In genomic region chr1:234975941-234976871, GRCh38 we compare ENCODE assay signal across 11 cellular contexts.
DNase-seq lines count a peak whose midpoint lies in the region; ATAC-seq and TF ChIP-seq lines count a peak whose summit lies in the region.
"Had no signal": no experiment of that assay in that cellular context is flagged by ENCODE, and none has a peak within 500 bp of the region (broad histone marks: within the 10 kb centered on the region; RNA-seq: fewer than 3 reads in every experiment).

No MANE protein-coding gene starts in this region.

- no peak for ATAC-seq in SK-N-SH treated with all-trans-retinoic acid at 6 μM for 48 hours

- H3K79me2 ChIP-seq in SK-N-SH (ENCODE audit: insufficient read depth), result peaks cover 9% of the 10 kb centered on the region; the same call in 1 of the 2 replicates
- H3K79me2 ChIP-seq in hepatocyte, result no peaks in the 10 kb centered on the region

- H3K4me3 ChIP-seq in SK-N-SH (ENCODE audit: low read depth in 2 of 2, low read length in 1 of 2), result no peak overlapping the region
- no peak overlapping the region for H3K4me3 ChIP-seq in hepatocyte
- no peak overlapping the region for H3K4me3 ChIP-seq in stomach smooth muscle (ENCODE audit: low read length in 2 of 2)

- H2AFZ ChIP-seq in SK-N-SH (ENCODE audit: low read depth) (no peak overlapping the region), hepatocyte (no peak overlapping the region)

- H3F3A ChIP-seq in SK-N-SH (replicated peaks; ENCODE audit: insufficient read depth), result peaks cover 43% of the 10 kb centered on the region

- POLR2A ChIA-PET in SK-N-SH (lab: Yijun Ruan, JAX), result interaction anchor here (1.0 kb wide), 2 partner anchors 252 to 364 kb away, joined by 3 read pairs; no protein-coding TSS in a partner anchor

- H3K9me3 ChIP-seq in SK-N-SH (no peaks in the 10 kb centered on the region), hepatocyte (ENCODE audit: low read depth) (no peaks in the 10 kb centered on the region), stomach smooth muscle (ENCODE audit: control insufficient read depth in 2 of 2, low read length in 2 of 2) (no peaks in the 10 kb centered on the region)

- H3K27ac ChIP-seq in SK-N-SH (ENCODE audit: low read depth in 2 of 2, low read length in 1 of 2) (peak overlapping the region; percentile 76 to 84; a peak in 3 of 4 replicates), adipose tissue (ENCODE audit: low read depth, low read length) (peak overlapping the region; percentile 41), hepatocyte (peak overlapping the region; percentile 95), stomach smooth muscle (ENCODE audit: low read length) (peak overlapping the region; percentile 96)

- TF ChIP-seq EP300 in SK-N-SH (IDR thresholded peaks at IDR 0.05; ENCODE audit: borderline replicate concordance in 1 of 2, low read depth in 1 of 2, low read length in 1 of 2), result no peak

- TF ChIP-seq CTCF in SK-N-SH (IDR thresholded peaks at IDR 0.05) (no peak), hepatocyte (IDR thresholded peaks at IDR 0.05; ENCODE audit: poor library complexity) (no peak)

- H3K9ac ChIP-seq in SK-N-SH, result no peak overlapping the region
- H3K9ac ChIP-seq in stomach smooth muscle (ENCODE audit: low read length in 2 of 2), result no peak overlapping the region

- peaks cover 45 to 46% of the 10 kb centered on the region in 2 experiments for H3K4me1 ChIP-seq in SK-N-SH (ENCODE audit: control insufficient read depth in 1 of 2, insufficient read depth in 2 of 2, low read depth in 1 of 2, low read length in 1 of 2)
- peaks cover 67% of the 10 kb centered on the region for H3K4me1 ChIP-seq in hepatocyte (ENCODE audit: insufficient read depth)
- H3K4me1 ChIP-seq in stomach smooth muscle (ENCODE audit: control insufficient read depth, insufficient read depth, low read length), result peaks cover 70% of the 10 kb centered on the region

- peak overlapping the region; percentile 35 for H3K4me2 ChIP-seq in SK-N-SH
- H3K4me2 ChIP-seq in hepatocyte, result peak overlapping the region; percentile 3

- no peak for TF ChIP-seq RAD21 in SK-N-SH (IDR thresholded peaks at IDR 0.05; ENCODE audit: low read length)

- 94% methylated on average over 11 of the region's 11 CpGs for WGBS in SK-N-SH (ENCODE audit: low lambda C conversion rate)
- WGBS in adipose tissue, 3 donors, result 60 to 86% (median 70%) methylated on average over 11 of the region's 11 CpGs
- WGBS in hepatocyte (ENCODE audit: low lambda C conversion rate, missing lambda C conversion rate), result 80% methylated on average over 11 of the region's 11 CpGs

- H3K36me3 ChIP-seq in SK-N-SH (replicated peaks in 1 of 2; ENCODE audit: control insufficient read depth in 1 of 2, insufficient read depth in 2 of 2, low read length in 1 of 2) (no peaks in the 10 kb centered on the region), hepatocyte (replicated peaks; ENCODE audit: insufficient read depth, low read depth) (no peaks in the 10 kb centered on the region), stomach smooth muscle (ENCODE audit: control insufficient read depth in 2 of 2, insufficient read depth in 2 of 2, low read length in 2 of 2) (no peaks in the 10 kb centered on the region)

- H3K9me2 ChIP-seq in SK-N-SH (no peaks in the 10 kb centered on the region), hepatocyte (replicated peaks; ENCODE audit: insufficient read depth) (no peaks in the 10 kb centered on the region)

- CTCF ChIA-PET in SK-N-SH (lab: Yijun Ruan, JAX), result interaction anchor here (1.0 to 2.1 kb wide), 4 partner anchors 27 to 489 kb away, joined by 3 to 8 read pairs (median 4); no protein-coding TSS in a partner anchor

- H3K27me3 ChIP-seq in SK-N-SH (ENCODE audit: insufficient read depth) (no peaks in the 10 kb centered on the region), hepatocyte (no peaks in the 10 kb centered on the region), stomach smooth muscle (ENCODE audit: control insufficient read depth in 1 of 2, insufficient read depth in 2 of 2, low read length in 2 of 2) (no peaks in the 10 kb centered on the region)

- H4K20me1 ChIP-seq in SK-N-SH (ENCODE audit: insufficient read depth) (no peaks in the 10 kb centered on the region), hepatocyte (ENCODE audit: insufficient read depth, poor library complexity, severe bottlenecking) (no peaks in the 10 kb centered on the region)

- DNase-seq in SK-N-SH (no peak), hepatocyte (ENCODE audit: low spot score) (no peak), NCI-H1417 treated with DMSO at 0.1 percent for 48 hours (lab: John Stamatoyannopoulos, UW) (no peak), GM03348 (ENCODE audit: low spot score) (no peak), A172 (ENCODE audit: low spot score) (no peak)
- DNase-seq: activated CD4-positive, CD25-positive, alpha-beta regulatory T cell; GOT3; NCI-H524 had no signal

TF ChIP-seq in SK-N-SH, 30 proteins besides CTCF, POLR2A, EP300 and RAD21:
- TF ChIP-seq TEAD4 (IDR thresholded peaks at IDR 0.05; ENCODE audit: borderline replicate concordance, insufficient read depth), result no peak
- no peak for TF ChIP-seq RFX5 (IDR thresholded peaks at IDR 0.05; ENCODE audit: low read length)
- no peak for TF ChIP-seq POLR2AphosphoS5 (IDR thresholded peaks at IDR 0.05; ENCODE audit: low read depth, low read length)
- no peak for TF ChIP-seq GATA2 (CRISPR knock-in tag; IDR thresholded peaks at IDR 0.05)
- no peak for TF ChIP-seq TCF12 (IDR thresholded peaks at IDR 0.05)
- TF ChIP-seq ZBTB33 (IDR thresholded peaks at IDR 0.05; ENCODE audit: borderline replicate concordance, low read depth), result no peak
- no peak for TF ChIP-seq ELF1 (IDR thresholded peaks at IDR 0.05)
- TF ChIP-seq MEF2A (IDR thresholded peaks at IDR 0.05; ENCODE audit: borderline replicate concordance, low read depth), result no peak
- no peak for TF ChIP-seq FOXJ3 (CRISPR knock-in tag; IDR thresholded peaks at IDR 0.05)
- TF ChIP-seq NRF1 (IDR thresholded peaks at IDR 0.05; ENCODE audit: low read depth, low read length), result no peak
- TF ChIP-seq SIN3A (IDR thresholded peaks at IDR 0.05; ENCODE audit: borderline replicate concordance, low read depth, low read length), result no peak
- TF ChIP-seq FOSL2 (IDR thresholded peaks at IDR 0.05; ENCODE audit: borderline replicate concordance, low read depth), result no peak
- TF ChIP-seq GABPA (IDR thresholded peaks at IDR 0.05; ENCODE audit: low read depth), result no peak
- TF ChIP-seq TAF1 (IDR thresholded peaks at IDR 0.05; ENCODE audit: borderline replicate concordance, low read depth, low read length), result no peak

TF ChIP-seq in SK-N-SH treated with all-trans-retinoic acid at 6 μM for 48 hours, 23 proteins besides CTCF, POLR2A, EP300 and RAD21:
- TF ChIP-seq ZNF565 (CRISPR knock-in tag; conservative IDR thresholded peaks at IDR 0.05; ENCODE audit: low read depth), result no peak
- TF ChIP-seq TCF4 (CRISPR knock-in tag; IDR thresholded peaks at IDR 0.05; ENCODE audit: borderline replicate concordance), result no peak
- TF ChIP-seq CSRNP3 (CRISPR knock-in tag; IDR thresholded peaks at IDR 0.05), result no peak
- TF ChIP-seq ZC3H10 (CRISPR knock-in tag; IDR thresholded peaks at IDR 0.05), result no peak
- TF ChIP-seq ARNTL (CRISPR knock-in tag; IDR thresholded peaks at IDR 0.05; ENCODE audit: borderline replicate concordance, low read depth), result no peak
- TF ChIP-seq OSR1 (CRISPR knock-in tag; IDR thresholded peaks at IDR 0.05), result no peak
- TF ChIP-seq RARB (CRISPR knock-in tag; IDR thresholded peaks at IDR 0.05), result no peak
- TF ChIP-seq TOX (CRISPR knock-in tag; IDR thresholded peaks at IDR 0.05; ENCODE audit: borderline replicate concordance), result no peak
- no peak for TF ChIP-seq ISL1 (CRISPR knock-in tag; IDR thresholded peaks at IDR 0.05)
- no peak for TF ChIP-seq ZNF70 (CRISPR knock-in tag; IDR thresholded peaks at IDR 0.05)
- TF ChIP-seq, protein P1, sequence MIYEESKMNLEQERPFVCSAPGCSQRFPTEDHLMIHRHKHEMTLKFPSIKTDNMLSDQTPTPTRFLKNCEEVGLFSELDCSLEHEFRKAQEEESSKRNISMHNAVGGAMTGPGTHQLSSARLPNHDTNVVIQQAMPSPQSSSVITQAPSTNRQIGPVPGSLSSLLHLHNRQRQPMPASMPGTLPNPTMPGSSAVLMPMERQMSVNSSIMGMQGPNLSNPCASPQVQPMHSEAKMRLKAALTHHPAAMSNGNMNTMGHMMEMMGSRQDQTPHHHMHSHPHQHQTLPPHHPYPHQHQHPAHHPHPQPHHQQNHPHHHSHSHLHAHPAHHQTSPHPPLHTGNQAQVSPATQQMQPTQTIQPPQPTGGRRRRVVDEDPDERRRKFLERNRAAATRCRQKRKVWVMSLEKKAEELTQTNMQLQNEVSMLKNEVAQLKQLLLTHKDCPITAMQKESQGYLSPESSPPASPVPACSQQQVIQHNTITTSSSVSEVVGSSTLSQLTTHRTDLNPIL (CRISPR knock-in tag; IDR thresholded peaks at IDR 0.05; ENCODE audit: low read depth), result no peak
TF ChIP-seq in SK-N-SH treated with all-trans-retinoic acid at 6 μM for 48 hours: peak in this region for 0.

Comparison
In these comparisons a context has a peak if more than half of its experiments do, and no peak if none do; other contexts are left out.
1. H3K27ac ChIP-seq: peak in every context shown above with its lines; median percentile 96 in stomach smooth muscle; 95 in hepatocyte; 80 in SK-N-SH; 41 in adipose tissue.